ENCODE assay signal across 18 cellular contexts in the genomic region with DNA sequence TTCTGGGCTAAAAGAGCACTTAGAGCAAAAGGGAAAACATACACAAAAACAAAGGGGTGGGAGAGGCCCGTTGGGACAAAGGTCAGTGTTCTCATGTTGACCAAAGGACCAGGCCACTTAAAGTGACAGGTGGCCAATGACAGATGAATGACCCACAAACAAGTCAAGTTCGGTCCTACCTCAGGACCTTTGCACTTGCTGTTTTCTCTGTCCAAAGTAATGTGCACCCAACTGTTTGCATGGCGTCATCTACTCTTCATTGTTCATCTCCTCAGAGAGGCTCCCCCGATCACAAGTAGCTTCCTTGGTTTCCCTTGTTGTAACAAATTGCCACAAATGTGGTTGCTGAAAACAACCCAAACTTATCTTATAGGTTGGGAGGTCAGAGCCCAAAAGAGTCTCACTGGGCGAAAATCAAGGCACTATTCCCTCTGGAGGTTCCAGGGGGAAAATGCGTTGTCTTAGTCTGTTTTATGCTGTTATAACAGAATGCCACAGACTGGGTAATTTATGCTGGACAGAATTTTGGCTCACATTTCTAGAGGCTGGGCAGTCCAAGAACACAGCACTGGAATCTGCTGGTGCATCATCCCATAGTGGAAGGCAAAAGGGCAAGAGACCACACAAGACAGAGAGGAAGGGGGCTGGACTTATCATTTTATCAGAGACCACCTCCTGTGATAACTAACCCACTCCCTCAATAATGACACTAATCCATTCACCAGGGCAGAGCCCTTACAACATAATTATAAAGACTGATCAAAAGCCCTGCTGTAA.
"Had no signal": no experiment of that assay in that cellular context is flagged by ENCODE, and none has a peak within 500 bp of the region (broad histone marks: within the 10 kb centered on the region; RNA-seq: fewer than 3 reads in every experiment).

No MANE protein-coding gene starts in this region.

- H3K27me3 ChIP-seq: adrenal gland, colonic mucosa, hepatocyte, tibial artery, vagina had no signal

- ATAC-seq: natural killer cell; stimulated activated effector memory CD8-positive, alpha-beta T cell treated with anti-CD3 and anti-CD28 coated beads, Interleukin-12 subunit alpha, Interleukin-12 subunit beta, amount 100 ng/mL, for 72 hours had no signal

- H3K9me3 Mint-ChIP-seq: activated CD4-positive, alpha-beta memory T cell treated with anti-CD3 and anti-CD28 coated beads, Interleukin-2, amount 10 ng/mL, durations not matched to agents 7 days and 5 days; natural killer cell had no signal

- H3K36me3 ChIP-seq: adrenal gland, cardiac muscle cell, colonic mucosa, esophagus muscularis mucosa, neutrophil, tibial artery, vagina, WERI-Rb-1 had no signal

- H3K4me3 Mint-ChIP-seq: activated CD4-positive, alpha-beta memory T cell treated with anti-CD3 and anti-CD28 coated beads, Interleukin-2, amount 10 ng/mL, durations not matched to agents 7 days and 5 days; activated naive CD4-positive, alpha-beta T cell treated with anti-CD3 and anti-CD28 coated beads, Interleukin-2, amount 50 U/mL, for 24 hours; activated T-cell treated with anti-CD3 and anti-CD28 coated beads, Interleukin-2, amount 50 U/mL, for 24 hours; natural killer cell; stimulated activated effector memory CD8-positive, alpha-beta T cell treated with anti-CD3 and anti-CD28 coated beads, Interleukin-12 subunit alpha, Interleukin-12 subunit beta, amount 100 ng/mL, for 72 hours had no signal

- H3K36me3 Mint-ChIP-seq: natural killer cell; stimulated activated effector memory CD8-positive, alpha-beta T cell treated with anti-CD3 and anti-CD28 coated beads, Interleukin-12 subunit alpha, Interleukin-12 subunit beta, amount 100 ng/mL, for 72 hours had no signal

- H3K27ac Mint-ChIP-seq: activated CD4-positive, alpha-beta memory T cell treated with anti-CD3 and anti-CD28 coated beads, Interleukin-2, amount 10 ng/mL, durations not matched to agents 7 days and 5 days; activated naive CD4-positive, alpha-beta T cell treated with anti-CD3 and anti-CD28 coated beads, Interleukin-2, amount 50 U/mL, for 24 hours; activated T-cell treated with anti-CD3 and anti-CD28 coated beads, Interleukin-2, amount 50 U/mL, for 24 hours; natural killer cell; stimulated activated effector memory CD8-positive, alpha-beta T cell treated with anti-CD3 and anti-CD28 coated beads, Interleukin-12 subunit alpha, Interleukin-12 subunit beta, amount 100 ng/mL, for 72 hours had no signal

- H3K4me1 ChIP-seq: parathyroid adenoma had no signal

- H3K9me3 ChIP-seq: adrenal gland, colonic mucosa, neutrophil, vagina had no signal

- H3K27ac ChIP-seq: adrenal gland, cardiac muscle cell, colonic mucosa, esophagus muscularis mucosa, hepatocyte, neutrophil, parathyroid adenoma, tibial artery, vagina, WERI-Rb-1 had no signal

- H3K4me3 ChIP-seq: adrenal gland, cardiac muscle cell, colonic mucosa, esophagus muscularis mucosa, hepatocyte, tibial artery, vagina had no signal

- DNase-seq: activated CD4-positive, alpha-beta memory T cell treated with anti-CD3 and anti-CD28 coated beads, Interleukin-2, amount 10 ng/mL, durations not matched to agents 7 days and 5 days; activated CD4-positive, alpha-beta T cell treated with anti-CD3 and anti-CD28 coated beads for 4 hours; activated effector memory CD4-positive, alpha-beta T cell treated with Interleukin-2 at 50 U/mL for 16 hours; activated T-cell treated with anti-CD3 and anti-CD28 coated beads, Interleukin-2, amount 50 U/mL, for 24 hours; natural killer cell; retina; WERI-Rb-1 had no signal

- H3K4me1 Mint-ChIP-seq: activated CD4-positive, alpha-beta memory T cell treated with anti-CD3 and anti-CD28 coated beads, Interleukin-2, amount 10 ng/mL, durations not matched to agents 7 days and 5 days; activated naive CD4-positive, alpha-beta T cell treated with anti-CD3 and anti-CD28 coated beads, Interleukin-2, amount 50 U/mL, for 24 hours; stimulated activated effector memory CD8-positive, alpha-beta T cell treated with anti-CD3 and anti-CD28 coated beads, Interleukin-12 subunit alpha, Interleukin-12 subunit beta, amount 100 ng/mL, for 72 hours had no signal
